12 cellular contexts compared by ENCODE assay signal in the genomic region with DNA sequence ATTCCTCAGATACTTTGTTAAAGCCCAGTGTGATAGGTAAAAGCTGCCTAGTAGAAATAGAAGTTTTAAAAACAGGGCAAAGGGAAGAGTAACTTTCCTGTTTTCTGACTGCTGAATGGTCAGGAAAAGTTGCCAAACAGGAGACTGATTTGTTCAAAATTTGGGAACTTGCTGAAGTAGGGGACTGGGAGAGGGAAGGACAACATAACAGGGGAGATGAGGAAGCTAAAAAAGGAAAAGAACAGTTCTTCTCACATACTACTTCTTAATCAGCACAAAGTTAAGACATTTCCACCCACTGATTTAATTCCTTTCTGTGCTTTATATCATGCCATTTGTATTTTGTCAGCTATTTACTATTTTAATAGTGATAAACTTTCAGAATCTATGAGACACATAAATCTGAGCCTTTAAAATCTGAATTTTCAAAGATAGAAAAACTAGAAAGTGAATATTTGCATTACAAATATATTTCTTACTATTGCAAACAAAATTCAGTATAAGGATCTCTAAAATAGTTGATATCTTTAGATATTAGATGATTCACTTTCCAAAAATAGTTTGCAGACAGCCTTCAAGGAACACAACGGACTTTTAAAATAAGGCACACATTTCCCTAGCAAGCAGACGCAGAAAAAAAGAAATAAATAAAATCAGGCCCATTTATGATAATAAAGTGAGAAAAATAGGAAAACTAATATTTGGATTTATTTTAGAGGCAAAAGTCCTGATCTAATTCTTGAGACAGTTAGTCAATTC. TPM values are rescaled to one million over a fixed set of nuclear protein-coding genes. Genes with fewer than 3 reads are reported as not detected.
DNase-seq lines count a peak whose midpoint lies in the region; ATAC-seq and TF ChIP-seq lines count a peak whose summit lies in the region.
"Had no signal": no experiment of that assay in that cellular context is flagged by ENCODE, and none has a peak within 500 bp of the region (broad histone marks: within the 10 kb centered on the region; RNA-seq: fewer than 3 reads in every experiment).

No MANE protein-coding gene starts in this region.

- no TSS peak for BruUV-seq in MCF 10A (replicated peaks; lab: Mats Ljungman, UMichigan)

- TF ChIP-seq POLR2A in right lobe of liver (IDR thresholded peaks at IDR 0.05), result no peak

- POLR2A ChIA-PET in MCF 10A (lab: Yijun Ruan, JAX), result interaction anchor here (0.6 kb wide), 1 partner anchor 1554 kb away, joined by 3 read pairs; no protein-coding TSS in a partner anchor

- H3K27ac ChIP-seq in right lobe of liver (no peak overlapping the region), thoracic aorta (peak overlapping the region; percentile 17 to 68), left lung (peak overlapping the region in 1 of 2 donors; percentile 10)

- CTCF ChIA-PET in MCF 10A (lab: Yijun Ruan, JAX), result no interaction called here

- H3K9ac ChIP-seq in adipocyte (ENCODE audit: low read length), result peak overlapping the region; percentile 1

- ATAC-seq in right lobe of liver (peak in 3 of 4 donors; percentile 31 to 52 (median 48)), thoracic aorta (ENCODE audit: insufficient number of reproducible peaks, low FRiP score, low read depth) (no peak), left lung (no peak)

- H3K4me1 Mint-ChIP-seq in MCF 10A (ENCODE audit: insufficient read depth, unreplicated experiment), result no peaks in the 10 kb centered on the region
- H3K4me1 Mint-ChIP-seq: CD4-positive, alpha-beta memory T cell had no signal

- H3K4me3 ChIP-seq in adipocyte (ENCODE audit: low read length), result no peak overlapping the region
- no peak overlapping the region for H3K4me3 ChIP-seq in right lobe of liver
- no peak overlapping the region for H3K4me3 ChIP-seq in thoracic aorta
- H3K4me3 ChIP-seq in left lung, result no peak overlapping the region
- H3K4me3 ChIP-seq: BLaER1 treated with 17β-estradiol and CSF1 and Interleukin-3, amounts not matched to agents 10 nM and 100 nM; HAP-1 had no signal

- peak; percentile 6 for DNase-seq in CD1c-positive myeloid dendritic cell (ENCODE audit: extremely low spot score)
- DNase-seq in adipocyte (ENCODE audit: low read depth), result no peak
- DNase-seq in right lobe of liver, result no peak
- DNase-seq in thoracic aorta (ENCODE audit: low spot score), result no peak
- DNase-seq in MCF 10A (ENCODE audit: unreplicated experiment), result no peak
- no peak for DNase-seq in left lung
- no peak for DNase-seq in OCI-M2 (lab: John Stamatoyannopoulos, UW; ENCODE audit: unreplicated experiment)
- DNase-seq: ACHN; CD4-positive, alpha-beta memory T cell; DMS79 had no signal

- no peaks in the 10 kb centered on the region for H3K27me3 Mint-ChIP-seq in MCF 10A (ENCODE audit: insufficient read depth, unreplicated experiment)
- H3K27me3 Mint-ChIP-seq: CD4-positive, alpha-beta memory T cell had no signal

- H3K36me3 Mint-ChIP-seq in MCF 10A (ENCODE audit: insufficient read depth, unreplicated experiment), result no peaks in the 10 kb centered on the region
- H3K36me3 Mint-ChIP-seq: CD4-positive, alpha-beta memory T cell had no signal

- intact Hi-C loops in right lobe of liver (cut with DNase I) (loop anchor here in 1 of 2 donors (10.0 kb wide), 1 partner anchor 164 kb away; no protein-coding TSS in a partner anchor), MCF 10A (cut with micrococcal nuclease) (no loop called here), left lung (cut with DNase I) (no loop called here)

- no peaks in the 10 kb centered on the region for H3K9me3 ChIP-seq in adipocyte (ENCODE audit: control insufficient read depth, low read length)
- no peaks in the 10 kb centered on the region for H3K9me3 ChIP-seq in right lobe of liver
- no peaks in the 10 kb centered on the region for H3K9me3 ChIP-seq in thoracic aorta
- H3K9me3 ChIP-seq in left lung, result no peaks in the 10 kb centered on the region
- H3K9me3 ChIP-seq: HAP-1 had no signal

- 70% methylated on average over 2 of the region's 2 CpGs for WGBS in right lobe of liver (ENCODE audit: insufficient coverage, low coverage, low lambda C conversion rate, missing lambda C conversion rate)

- peaks cover 4% of the 10 kb centered on the region for H3K27me3 ChIP-seq in adipocyte (replicated peaks; ENCODE audit: control insufficient read depth, insufficient read depth, low read length)
- no peaks in the 10 kb centered on the region for H3K27me3 ChIP-seq in right lobe of liver
- no peaks in the 10 kb centered on the region for H3K27me3 ChIP-seq in thoracic aorta (replicated peaks; ENCODE audit: insufficient read depth)
- H3K27me3 ChIP-seq in left lung, result no peaks in the 10 kb centered on the region
- H3K27me3 ChIP-seq: BLaER1 treated with 17β-estradiol and CSF1 and Interleukin-3, amounts not matched to agents 10 nM and 100 nM had no signal

- H3K36me3 ChIP-seq in adipocyte (ENCODE audit: control insufficient read depth, insufficient read depth, low read length, severe bottlenecking) (no peaks in the 10 kb centered on the region), right lobe of liver (no peaks in the 10 kb centered on the region), thoracic aorta (no peaks in the 10 kb centered on the region), left lung (no peaks in the 10 kb centered on the region)
- H3K36me3 ChIP-seq: BLaER1 treated with 17β-estradiol and CSF1 and Interleukin-3, amounts not matched to agents 10 nM and 100 nM; HAP-1 had no signal

- H3K4me1 ChIP-seq in adipocyte (ENCODE audit: control insufficient read depth, insufficient read depth, low read length) (peaks cover 9% of the 10 kb centered on the region), right lobe of liver (no peaks in the 10 kb centered on the region), thoracic aorta (ENCODE audit: control insufficient read depth in 1 of 2, low read depth in 2 of 2) (peaks cover 3 to 20% of the 10 kb centered on the region in 2 donors), left lung (peaks cover 0 to 4% of the 10 kb centered on the region in 2 donors)

- no peak overlapping the region for H3K4me3 Mint-ChIP-seq in MCF 10A (ENCODE audit: unreplicated experiment)
- H3K4me3 Mint-ChIP-seq: CD4-positive, alpha-beta memory T cell had no signal

- H3K9me3 Mint-ChIP-seq in MCF 10A (ENCODE audit: unreplicated experiment), result no peaks in the 10 kb centered on the region
- H3K9me3 Mint-ChIP-seq: CD4-positive, alpha-beta memory T cell had no signal

- no peak overlapping the region for H3K27ac Mint-ChIP-seq in MCF 10A (ENCODE audit: low read depth, unreplicated experiment)

- TF ChIP-seq CTCF in right lobe of liver (IDR thresholded peaks at IDR 0.05), result no peak
- TF ChIP-seq CTCF in thoracic aorta (IDR thresholded peaks at IDR 0.05), result no peak
- no peak for TF ChIP-seq CTCF in MCF 10A (IDR thresholded peaks at IDR 0.05; ENCODE audit: unreplicated experiment)
- no peak for TF ChIP-seq CTCF in left lung (IDR thresholded peaks at IDR 0.05)

RNA-seq across cellular contexts. Expression of gene SLC16A10, which starts 36.9 kb away (rescaled TPM):
- total RNA-seq in right lobe of liver (10 to 100 TPM in 2 of 6 experiments, 1 to 10 TPM in 4; 2.9 to 15.8 (median 6.6) TPM), thoracic aorta (10 to 100 TPM; 24.4 to 32.4 TPM), MCF 10A (2022) (0.05 TPM in 2 replicates), left lung (1 to 10 TPM; 7.2 to 8.5 TPM)

Comparison
In these comparisons a context has a peak if more than half of its experiments do, and no peak if none do; other contexts are left out.
1. ATAC-seq: peak in right lobe of liver (3 of 4); none in thoracic aorta (single experiment) and left lung (single experiment).
2. H3K27ac ChIP-seq: peak in thoracic aorta (2 of 2); none in right lobe of liver (0 of 3).